8 cellular contexts compared by ENCODE assay signal in the genomic region with DNA sequence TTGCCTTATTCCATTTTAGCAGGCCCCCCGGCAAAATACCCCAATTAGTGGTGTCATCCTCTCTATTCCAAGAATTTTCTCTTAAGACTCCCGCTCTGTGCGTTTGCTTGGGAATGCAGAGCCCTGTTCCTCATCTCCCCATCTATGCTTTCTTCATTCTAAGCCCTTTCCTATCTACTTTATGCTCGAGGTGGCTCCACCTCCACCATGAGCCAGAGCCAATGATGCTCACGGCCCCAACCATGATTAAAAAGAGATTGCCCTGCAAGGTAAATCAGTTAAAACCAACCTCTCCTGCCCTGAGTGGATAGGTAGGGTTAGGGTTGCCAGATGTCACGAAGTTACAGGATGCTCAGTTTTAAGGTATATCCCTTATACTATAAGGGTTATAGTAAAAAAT.
DNase-seq lines count a peak whose midpoint lies in the region; ATAC-seq lines count a peak whose summit lies in the region.

No MANE protein-coding gene starts in this region.

- H2AFZ ChIP-seq in ACC112 (ENCODE audit: low read length, unreplicated experiment), result peak overlapping the region; percentile 99

- H3K27ac ChIP-seq in ACC112 (ENCODE audit: low read depth, low read length) (peak overlapping the region; percentile 93; the same call in 1 of the 2 replicates), muscle layer of colon (ENCODE audit: low read depth, low read length) (peak overlapping the region; percentile 92)

- H3K9me3 Mint-ChIP-seq in activated naive CD8-positive, alpha-beta T cell treated with anti-CD3 and anti-CD28 coated beads, Interleukin-2, amount 50 U/mL, for 24 hours, result no peaks in the 10 kb centered on the region

- H3K27ac Mint-ChIP-seq in activated naive CD8-positive, alpha-beta T cell treated with anti-CD3 and anti-CD28 coated beads, Interleukin-2, amount 50 U/mL, for 24 hours, result peak overlapping the region; percentile 95

- peak overlapping the region; percentile 90 for H3K4me3 Mint-ChIP-seq in activated naive CD8-positive, alpha-beta T cell treated with anti-CD3 and anti-CD28 coated beads, Interleukin-2, amount 50 U/mL, for 24 hours

- H3K36me3 Mint-ChIP-seq in activated naive CD8-positive, alpha-beta T cell treated with anti-CD3 and anti-CD28 coated beads, Interleukin-2, amount 50 U/mL, for 24 hours (ENCODE audit: low read depth), result peaks cover 8% of the 10 kb centered on the region

- no peak for ATAC-seq in activated naive CD8-positive, alpha-beta T cell treated with anti-CD3 and anti-CD28 coated beads, Interleukin-2, amount 50 U/mL, for 24 hours
- no peak for ATAC-seq in GM19452 (IDR thresholded peaks at IDR 0.05; ENCODE audit: unreplicated experiment)
- no peak for ATAC-seq in GM19463 (IDR thresholded peaks at IDR 0.05; ENCODE audit: unreplicated experiment)

- H3K27me3 ChIP-seq in ACC112 (ENCODE audit: insufficient read depth, low read length), result no peaks in the 10 kb centered on the region
- H3K27me3 ChIP-seq in muscle layer of colon (ENCODE audit: control insufficient read depth in 1 of 2, insufficient read depth in 2 of 2, low read length in 2 of 2), result no peaks in the 10 kb centered on the region

- DNase-seq in Kasumi-1 (lab: John Stamatoyannopoulos, UW) (peak; percentile 12 to 18), NCI-H1417 (lab: John Stamatoyannopoulos, UW) (no peak)
- DNase-seq in activated naive CD8-positive, alpha-beta T cell treated with anti-CD3 and anti-CD28 coated beads, Interleukin-2, amount 50 U/mL, for 24 hours, result peak; percentile 20
- no peak for DNase-seq in stimulated activated naive CD4-positive, alpha-beta T cell treated with Interleukin-2 at 50 U/mL for 16 hours (lab: John Stamatoyannopoulos, UW)

- H3K9ac ChIP-seq in muscle layer of colon (ENCODE audit: low read length), result peak overlapping the region; percentile 77

- no peaks in the 10 kb centered on the region for H3K27me3 Mint-ChIP-seq in activated naive CD8-positive, alpha-beta T cell treated with anti-CD3 and anti-CD28 coated beads, Interleukin-2, amount 50 U/mL, for 24 hours

- H3K4me1 ChIP-seq in ACC112 (ENCODE audit: control insufficient read depth, insufficient read depth, low read length, unreplicated experiment), result peaks cover 12% of the 10 kb centered on the region
- peaks cover 22% of the 10 kb centered on the region for H3K4me1 ChIP-seq in muscle layer of colon (ENCODE audit: insufficient read depth, low read length)

- H3K36me3 ChIP-seq in ACC112 (ENCODE audit: insufficient read depth, low read length) (no peaks in the 10 kb centered on the region), muscle layer of colon (ENCODE audit: insufficient read depth, low read length) (no peaks in the 10 kb centered on the region)

- peaks cover 24% of the 10 kb centered on the region for H3K79me2 ChIP-seq in ACC112 (ENCODE audit: control insufficient read depth, insufficient read depth, low read length, unreplicated experiment)

- peaks cover 27% of the 10 kb centered on the region for H3K4me1 Mint-ChIP-seq in activated naive CD8-positive, alpha-beta T cell treated with anti-CD3 and anti-CD28 coated beads, Interleukin-2, amount 50 U/mL, for 24 hours

- peak overlapping the region; percentile 90 for H3K4me3 ChIP-seq in ACC112 (ENCODE audit: low read depth, low read length)
- peak overlapping the region in 1 of 2 donors; percentile 92 for H3K4me3 ChIP-seq in muscle layer of colon (ENCODE audit: low read depth in 1 of 2, low read length in 2 of 2)

- no peaks in the 10 kb centered on the region for H3K9me3 ChIP-seq in muscle layer of colon (ENCODE audit: low read length)

Comparison
In these comparisons a context has a peak if more than half of its experiments do, and no peak if none do; other contexts are left out.
1. DNase-seq: peak in Kasumi-1 (2 of 2) and activated naive CD8-positive, alpha-beta T cell treated with anti-CD3 and anti-CD28 coated beads, Interleukin-2, amount 50 U/mL, for 24 hours (single experiment); none in NCI-H1417 (0 of 3) and stimulated activated naive CD4-positive, alpha-beta T cell treated with Interleukin-2 at 50 U/mL for 16 hours (single experiment).